In genomic region chr9:79736051-79736450, GRCh38 we compare ENCODE assay signal across 8 cellular contexts.
"Had no signal": no experiment of that assay in that cellular context is flagged by ENCODE, and none has a peak within 500 bp of the region (broad histone marks: within the 10 kb centered on the region; RNA-seq: fewer than 3 reads in every experiment).

No MANE protein-coding gene starts in this region.

- H3K4me2 ChIP-seq: KMS-11 had no signal

- H3K27ac ChIP-seq: HL-60, KMS-11 had no signal

- DNase-seq: IMR-90, KBM-7, KG1 had no signal

- H3K36me3 Mint-ChIP-seq: IgD-negative memory B cell had no signal

- H3K4me3 Mint-ChIP-seq: IgD-negative memory B cell had no signal

- ATAC-seq: HepG2, K562 had no signal

- H3K27me3 Mint-ChIP-seq: IgD-negative memory B cell had no signal

- H3K4me3 ChIP-seq: K562 had no signal

- H3K9ac ChIP-seq: KMS-11 had no signal
